10 cellular contexts compared by ENCODE assay signal in the genomic region with DNA sequence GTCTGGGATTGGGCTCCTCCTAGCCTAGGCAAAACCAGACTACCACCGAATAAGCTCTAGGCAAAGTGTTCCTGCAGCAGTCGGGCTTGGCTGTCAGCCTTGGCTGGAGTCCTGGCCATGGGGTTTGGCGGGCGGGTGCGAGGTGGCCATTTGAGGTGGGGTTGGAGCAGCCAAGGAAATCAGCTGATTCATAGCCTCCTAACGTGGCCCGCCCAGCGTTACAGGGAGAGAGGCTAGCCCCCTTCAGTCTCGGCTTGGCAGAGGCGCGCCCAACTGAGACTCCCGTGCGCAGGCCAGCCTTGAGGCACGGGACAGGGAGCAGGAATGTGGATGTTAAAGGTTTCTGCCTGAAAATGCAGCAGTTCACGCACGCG. TPM values are rescaled to one million over a fixed set of nuclear protein-coding genes. Genes with fewer than 3 reads are reported as not detected.
DNase-seq lines count a peak whose midpoint lies in the region; ATAC-seq, FAIRE-seq and TF ChIP-seq lines count a peak whose summit lies in the region.
"Had no signal": no experiment of that assay in that cellular context is flagged by ENCODE, and none has a peak within 500 bp of the region (broad histone marks: within the 10 kb centered on the region; RNA-seq: fewer than 3 reads in every experiment).

No MANE protein-coding gene starts in this region.

- TF ChIP-seq EP300 in HepG2 (IDR thresholded peaks at IDR 0.05; ENCODE audit: low read depth in 2 of 2, low read length in 2 of 2) (no peak), HepG2 (CRISPR knock-in tag; IDR thresholded peaks at IDR 0.05; ENCODE audit: borderline replicate concordance) (no peak)

- no TSS peak for BruUV-seq in HepG2 (replicated peaks; lab: Mats Ljungman, UMichigan)

- WGBS in HepG2 (ENCODE audit: low lambda C conversion rate), result 0% methylated on average over 3 of the region's 17 CpGs

- no peak for TF ChIP-seq POLR2A in HepG2 (IDR thresholded peaks at IDR 0.05; ENCODE audit: insufficient read depth in 1 of 2, low read depth in 2 of 2, low read length in 2 of 2)

- TF ChIP-seq RAD21 in HepG2 (CRISPR knock-in tag; IDR thresholded peaks at IDR 0.05), result no peak

- CTCF ChIA-PET in HepG2 (lab: Yijun Ruan, JAX; ENCODE audit: low intra/inter-chr PET ratio, low total read pairs), result no interaction called here
- CTCF ChIA-PET in activated CD4-positive, alpha-beta T cell treated with anti-CD3 and anti-CD28 coated beads, Interleukin-2, amount 10 ng/mL, durations not matched to agents 7 days and 5 days (lab: Charles Lee), result no interaction called here

- H3K4me3 ChIP-seq in HUES6 (ENCODE audit: low read depth, low read length) (peak overlapping the region; percentile 97), dorsolateral prefrontal cortex (peak overlapping the region; percentile 49 to 86 (median 75)), HepG2 (replicated peaks in 1 of 3; ENCODE audit: insufficient read depth in 1 of 3, low read depth in 2 of 3, low read length in 3 of 3) (peak overlapping the region; percentile 32 to 81 (median 34); a peak in 4 of 6 replicates), thoracic aorta (peak overlapping the region; percentile 96)

- no peaks in the 10 kb centered on the region for H3K79me2 ChIP-seq in HepG2 (ENCODE audit: insufficient read depth, low read length)

- DNase-seq in dorsolateral prefrontal cortex, result peak; percentile 46 to 83 (median 68)
- DNase-seq in HepG2 (ENCODE audit: low spot score), result no peak
- peak; percentile 81 for DNase-seq in thoracic aorta (ENCODE audit: low spot score)
- DNase-seq in activated CD4-positive, alpha-beta T cell treated with anti-CD3 and anti-CD28 coated beads, Interleukin-2, amount 10 ng/mL, durations not matched to agents 7 days and 5 days, result no peak
- no peak for DNase-seq in NCI-H2029 (lab: John Stamatoyannopoulos, UW)
- no peak for DNase-seq in GM19240 (ENCODE audit: insufficient read length, low spot score)

- POLR2A ChIA-PET in HepG2 (lab: Yijun Ruan, JAX), result no interaction called here
- POLR2A ChIA-PET in activated CD4-positive, alpha-beta T cell treated with anti-CD3 and anti-CD28 coated beads, Interleukin-2, amount 10 ng/mL, durations not matched to agents 7 days and 5 days (lab: Charles Lee), result no interaction called here

- peak in 3 of 56 donors; percentile 1 to 13 (median 12) for TF ChIP-seq CTCF in dorsolateral prefrontal cortex (IDR thresholded peaks at IDR 0.05 in 54 of 56, conservative IDR thresholded peaks at IDR 0.05 in 2 of 56; ENCODE audit: low read depth in 1 of 56, partially characterized antibody in 56 of 56)
- no peak for TF ChIP-seq CTCF in HepG2 (CRISPR knock-in tag; IDR thresholded peaks at IDR 0.05)
- TF ChIP-seq CTCF in thoracic aorta (IDR thresholded peaks at IDR 0.05), result no peak

- in situ Hi-C loops in HepG2 (cut with HindIII; ENCODE audit: extremely low pct_ligation_motif_present, low pct_unique_long_range_greater_than_20kb), result loop anchor here (5.0 kb wide), 1 partner anchor 239 kb away; no protein-coding TSS in a partner anchor

- H3K9ac ChIP-seq in HUES6 (ENCODE audit: low read length), result peak overlapping the region; percentile 90
- H3K9ac ChIP-seq in HepG2 (ENCODE audit: insufficient read depth, low read depth, low read length), result no peak overlapping the region
- H3K9ac ChIP-seq: KMS-11 had no signal

- FAIRE-seq in HepG2 (lab: Jason Lieb, UNC), result no peak
- FAIRE-seq: islet of Langerhans had no signal

- H3K4me3 Mint-ChIP-seq in activated CD4-positive, alpha-beta T cell treated with anti-CD3 and anti-CD28 coated beads, Interleukin-2, amount 10 ng/mL, durations not matched to agents 7 days and 5 days, result no peak overlapping the region

- peaks cover 91% of the 10 kb centered on the region for H3K27me3 ChIP-seq in HUES6 (ENCODE audit: control insufficient read depth, insufficient read depth, low read length)
- peaks cover 0 to 7% (median 0%) of the 10 kb centered on the region in 45 donors for H3K27me3 ChIP-seq in dorsolateral prefrontal cortex
- H3K27me3 ChIP-seq in HepG2 (ENCODE audit: control insufficient read depth in 1 of 2, insufficient read depth in 2 of 2, low read length in 2 of 2), result peaks cover 16 to 58% of the 10 kb centered on the region in 2 experiments
- no peaks in the 10 kb centered on the region for H3K27me3 ChIP-seq in thoracic aorta (replicated peaks; ENCODE audit: insufficient read depth)

- no peaks in the 10 kb centered on the region for H3K9me3 Mint-ChIP-seq in activated CD4-positive, alpha-beta T cell treated with anti-CD3 and anti-CD28 coated beads, Interleukin-2, amount 10 ng/mL, durations not matched to agents 7 days and 5 days

- H3K36me3 Mint-ChIP-seq in activated CD4-positive, alpha-beta T cell treated with anti-CD3 and anti-CD28 coated beads, Interleukin-2, amount 10 ng/mL, durations not matched to agents 7 days and 5 days (ENCODE audit: low read depth), result no peaks in the 10 kb centered on the region

- H3K27ac ChIP-seq in HUES6 (ENCODE audit: low read depth, low read length), result no peak overlapping the region
- peak overlapping the region; percentile 87 to 99 (median 96) for H3K27ac ChIP-seq in dorsolateral prefrontal cortex
- no peak overlapping the region for H3K27ac ChIP-seq in HepG2 (ENCODE audit: extremely low read length, insufficient read depth, low read length)
- peak overlapping the region; percentile 95 to 98 for H3K27ac ChIP-seq in thoracic aorta
- H3K27ac ChIP-seq: KMS-11 had no signal

- peak overlapping the region; percentile 100 for H3K4me2 ChIP-seq in HepG2 (ENCODE audit: low read depth, low read length)
- H3K4me2 ChIP-seq: KMS-11 had no signal

- intact Hi-C loops in dorsolateral prefrontal cortex (cut with DNase I), result loop anchor here (5.0 kb wide), 3 partner anchors 114 to 199 kb away; no protein-coding TSS in a partner anchor
- intact Hi-C loops in HepG2 (cut with micrococcal nuclease; ENCODE audit: unreplicated experiment), result loop anchor here (5.0 to 10.0 kb wide), 4 partner anchors 112 to 734 kb away; a partner anchor contains a TSS

- H4K20me1 ChIP-seq in HepG2 (ENCODE audit: insufficient read depth, low read length), result no peaks in the 10 kb centered on the region

- peaks cover 7% of the 10 kb centered on the region for H3K4me1 Mint-ChIP-seq in activated CD4-positive, alpha-beta T cell treated with anti-CD3 and anti-CD28 coated beads, Interleukin-2, amount 10 ng/mL, durations not matched to agents 7 days and 5 days

- no peak overlapping the region for H2AFZ ChIP-seq in HepG2 (ENCODE audit: low read length)

- H3K36me3 ChIP-seq in HUES6 (ENCODE audit: control insufficient read depth, insufficient read depth, low read length) (no peaks in the 10 kb centered on the region; the same call in 1 of the 2 replicates), HepG2 (replicated peaks in 1 of 2; ENCODE audit: control insufficient read depth in 1 of 2, insufficient read depth in 2 of 2, low read length in 2 of 2) (no peaks in the 10 kb centered on the region), thoracic aorta (peaks cover 9% of the 10 kb centered on the region)

- no peak overlapping the region for H3K27ac Mint-ChIP-seq in activated CD4-positive, alpha-beta T cell treated with anti-CD3 and anti-CD28 coated beads, Interleukin-2, amount 10 ng/mL, durations not matched to agents 7 days and 5 days

- H3K4me1 ChIP-seq in HUES6 (ENCODE audit: control insufficient read depth, insufficient read depth, low read length), result 0 out of 2 replicates have a peak, but pooled peaks cover 7% of the 10 kb centered on the region
- H3K4me1 ChIP-seq in HepG2 (ENCODE audit: insufficient read depth, low read length), result peaks cover 39% of the 10 kb centered on the region
- H3K4me1 ChIP-seq in thoracic aorta (ENCODE audit: control insufficient read depth in 1 of 2, low read depth in 2 of 2), result peaks cover 13 to 41% of the 10 kb centered on the region in 2 donors

- ATAC-seq in HepG2 (no peak; the same call in 2 of the 3 replicates), thoracic aorta (ENCODE audit: insufficient number of reproducible peaks, low FRiP score, low read depth) (peak; percentile 64), GM21619 (IDR thresholded peaks at IDR 0.05; ENCODE audit: unreplicated experiment) (no peak)

- H3K9me3 ChIP-seq in HUES6 (ENCODE audit: control insufficient read depth, insufficient read depth, low read depth, low read length), result no peaks in the 10 kb centered on the region
- no peaks in the 10 kb centered on the region for H3K9me3 ChIP-seq in HepG2 (ENCODE audit: low read length)
- H3K9me3 ChIP-seq in thoracic aorta, result no peaks in the 10 kb centered on the region

- H3K27me3 Mint-ChIP-seq in activated CD4-positive, alpha-beta T cell treated with anti-CD3 and anti-CD28 coated beads, Interleukin-2, amount 10 ng/mL, durations not matched to agents 7 days and 5 days, result peaks cover 68% of the 10 kb centered on the region

TF ChIP-seq in HepG2, 621 proteins besides CTCF, POLR2A, EP300 and RAD21 (continues in another document):
- TF ChIP-seq THYN1 (CRISPR knock-in tag; IDR thresholded peaks at IDR 0.05; ENCODE audit: borderline replicate concordance, low read depth), result no peak

RNA-seq across cellular contexts. Expression of a gene that starts 1.9 kb away (rescaled TPM):
- total RNA-seq in dorsolateral prefrontal cortex, result 100 to 1,000 TPM in 76 of 120 experiments, 10 to 100 TPM in 44; 40.1 to 373 (median 122) TPM
- 3.0 and 5.7 TPM in 2 replicates for total RNA-seq in HepG2 (2016; rRNA removed; fragmentation: Illumina TruSeq; extraction: Trizol)
- 1.5 and 1.9 TPM in 2 replicates for total RNA-seq in HepG2 (2016; cell fraction: cytosol; rRNA removed; fragmentation: Illumina TruSeq; extraction: Trizol; ENCODE audit: low read depth)
- total RNA-seq in HepG2 (2016; cell fraction: insoluble cytoplasmic fraction; rRNA removed; fragmentation: Illumina TruSeq; extraction: Trizol), result 3.5 and 5.4 TPM in 2 replicates
- total RNA-seq in HepG2 (2016; cell fraction: membrane; rRNA removed; fragmentation: Illumina TruSeq; extraction: Trizol), result 3.1 and 3.8 TPM in 2 replicates
- total RNA-seq in HepG2 (2016; cell fraction: nucleus; rRNA removed; fragmentation: Illumina TruSeq; extraction: Trizol), result 6.1 and 6.3 TPM in 2 replicates
- polyA plus RNA-seq in HepG2 (2011; rRNA removed), result 5.0 and 6.2 TPM in 2 replicates
- polyA plus RNA-seq in HepG2 (2011; cell fraction: cytosol; rRNA removed), result 4.9 and 5.8 TPM in 2 replicates
- 1.8 TPM in 2 replicates for polyA plus RNA-seq in HepG2 (2011; cell fraction: nucleus; rRNA removed)
- polyA plus RNA-seq in HepG2 (2012), result 2.1 and 2.7 TPM in 2 replicates
- 1.7 TPM in 2 replicates for polyA plus RNA-seq in HepG2 (2016; cell fraction: cytosol; fragmentation: Illumina TruSeq; extraction: Trizol; ENCODE audit: low read depth)
- polyA plus RNA-seq in HepG2 (2016; cell fraction: insoluble cytoplasmic fraction; fragmentation: Illumina TruSeq; extraction: Trizol; ENCODE audit: low read depth), result 4.9 and 5.5 TPM in 2 replicates
- 2.7 and 3.3 TPM in 2 replicates for polyA plus RNA-seq in HepG2 (2016; cell fraction: membrane; fragmentation: Illumina TruSeq; extraction: Trizol; ENCODE audit: low read depth)
- polyA plus RNA-seq in HepG2 (2016; cell fraction: nucleus; fragmentation: Illumina TruSeq; extraction: Trizol; ENCODE audit: insufficient read depth, low read depth), result 11.9 and 12.2 TPM in 2 replicates
- polyA minus RNA-seq in HepG2 (2011; rRNA and poly(A)+ RNA removed; ENCODE audit: low replicate concordance), result 34.6 and 99.7 TPM in 2 replicates
- 4.0 and 4.3 TPM in 2 replicates for polyA minus RNA-seq in HepG2 (2011; cell fraction: cytosol; rRNA and poly(A)+ RNA removed)
- 3.0 and 3.1 TPM in 2 replicates for polyA minus RNA-seq in HepG2 (2011; cell fraction: nucleus; rRNA and poly(A)+ RNA removed)
- total RNA-seq in thoracic aorta, result 100 to 1,000 TPM; 192 to 207 TPM
- not detected for total RNA-seq in activated CD4-positive, alpha-beta T cell treated with anti-CD3 and anti-CD28 coated beads, Interleukin-2, amount 10 ng/mL, durations not matched to agents 7 days and 5 days

Comparison
In these comparisons a context has a peak if more than half of its experiments do, and no peak if none do; other contexts are left out.
1. H3K27ac ChIP-seq: peak in dorsolateral prefrontal cortex (59 of 59) and thoracic aorta (2 of 2); none in HUES6 (single experiment) and HepG2 (single experiment).
2. H3K4me3 ChIP-seq: peak in every context shown above with its lines; median percentile 97 in HUES6; 96 in thoracic aorta; 75 in dorsolateral prefrontal cortex; 34 in HepG2.
3. DNase-seq: peak in dorsolateral prefrontal cortex (10 of 10) and thoracic aorta (single experiment); none in HepG2 (single experiment), activated CD4-positive, alpha-beta T cell treated with anti-CD3 and anti-CD28 coated beads, Interleukin-2, amount 10 ng/mL, durations not matched to agents 7 days and 5 days (single experiment), NCI-H2029 (single experiment) and GM19240 (single experiment).
4. RNA of a gene that starts 1.9 kb away (total RNA-seq): 192 to 207 TPM in thoracic aorta and 40.1 to 373 TPM in dorsolateral prefrontal cortex; 1.5 to 6.3 TPM in HepG2 and not detected in activated CD4-positive, alpha-beta T cell treated with anti-CD3 and anti-CD28 coated beads, Interleukin-2, amount 10 ng/mL, durations not matched to agents 7 days and 5 days; every median in the first group is over 4 times any median in the second.